10 cellular contexts compared by ENCODE assay signal in genomic region chr13:20993661-20994440, GRCh38.
DNase-seq lines count a peak whose midpoint lies in the region; ATAC-seq and TF ChIP-seq lines count a peak whose summit lies in the region.
"Had no signal": no experiment of that assay in that cellular context is flagged by ENCODE, and none has a peak within 500 bp of the region (broad histone marks: within the 10 kb centered on the region; RNA-seq: fewer than 3 reads in every experiment).

No MANE protein-coding gene starts in this region.

- ATAC-seq in left lobe of liver (peak; percentile 20), GM18502 (IDR thresholded peaks at IDR 0.05; ENCODE audit: poor library complexity, unreplicated experiment) (no peak), GM21390 (IDR thresholded peaks at IDR 0.05; ENCODE audit: unreplicated experiment) (no peak), HG03460 (IDR thresholded peaks at IDR 0.05; ENCODE audit: unreplicated experiment) (no peak)

- DNase-seq in AML-193 (lab: John Stamatoyannopoulos, UW) (peak; percentile 98), KBM-7 (peak; percentile 70), left lobe of liver (ENCODE audit: low spot score) (no peak), inferior parietal cortex (ENCODE audit: extremely low spot score) (no peak)
- DNase-seq: activated T-cell treated with anti-CD3 and anti-CD28 coated beads, Interleukin-2, amount 50 U/mL, for 1 hour; SW 1271 had no signal

- in situ Hi-C loops in KBM-7 (cut with MboI; ENCODE audit: low pct_unique_long_range_greater_than_20kb, low sequenced_read_pairs) = no loop called here

- peak overlapping the region; percentile 71 for H3K27ac ChIP-seq in VCaP

- TF ChIP-seq CTCF in VCaP (conservative IDR thresholded peaks at IDR 0.05) = no peak

Comparison
In these comparisons a context has a peak if more than half of its experiments do, and no peak if none do; other contexts are left out.
1. DNase-seq: peak in AML-193 (2 of 2) and KBM-7 (single experiment); none in left lobe of liver (single experiment) and inferior parietal cortex (single experiment).